Comparison of ENCODE assay signal across 1 cellular context in genomic region chr19:41307090-41307875, GRCh38.
TF ChIP-seq lines count a peak whose summit lies in the region.

No MANE protein-coding gene starts in this region.

TF ChIP-seq in GM23338, 12 proteins besides CTCF, POLR2A, EP300 and RAD21 (continued from another document):
- TF ChIP-seq ZNF462 (CRISPR knock-in tag; IDR thresholded peaks at IDR 0.05): no peak
- TF ChIP-seq, protein P1, sequence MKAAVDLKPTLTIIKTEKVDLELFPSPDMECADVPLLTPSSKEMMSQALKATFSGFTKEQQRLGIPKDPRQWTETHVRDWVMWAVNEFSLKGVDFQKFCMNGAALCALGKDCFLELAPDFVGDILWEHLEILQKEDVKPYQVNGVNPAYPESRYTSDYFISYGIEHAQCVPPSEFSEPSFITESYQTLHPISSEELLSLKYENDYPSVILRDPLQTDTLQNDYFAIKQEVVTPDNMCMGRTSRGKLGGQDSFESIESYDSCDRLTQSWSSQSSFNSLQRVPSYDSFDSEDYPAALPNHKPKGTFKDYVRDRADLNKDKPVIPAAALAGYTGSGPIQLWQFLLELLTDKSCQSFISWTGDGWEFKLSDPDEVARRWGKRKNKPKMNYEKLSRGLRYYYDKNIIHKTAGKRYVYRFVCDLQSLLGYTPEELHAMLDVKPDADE (IDR thresholded peaks at IDR 0.05): no peak
